8 cellular contexts compared by ENCODE assay signal in genomic region chr19:12789904-12790619, GRCh38. TPM values are rescaled to one million over a fixed set of nuclear protein-coding genes. Genes with fewer than 3 reads are reported as not detected.
DNase-seq lines count a peak whose midpoint lies in the region; ATAC-seq, FAIRE-seq and TF ChIP-seq lines count a peak whose summit lies in the region.

No MANE protein-coding gene starts in this region.

- H3K9me3 ChIP-seq in SU-DHL-6 (ENCODE audit: insufficient read depth, low read length) (no peaks in the 10 kb centered on the region), pancreas (no peaks in the 10 kb centered on the region), tibial artery (no peaks in the 10 kb centered on the region)

- H3K36me3 ChIP-seq in SU-DHL-6 (ENCODE audit: low read length) (no peaks in the 10 kb centered on the region), pancreas (no peaks in the 10 kb centered on the region), tibial artery (peaks cover 0 to 13% (median 9%) of the 10 kb centered on the region in 3 donors)

- H4K20me1 ChIP-seq in SU-DHL-6 (ENCODE audit: low read depth, low read length), result no peaks in the 10 kb centered on the region

- H3K27ac Mint-ChIP-seq in HFFc6, result peak overlapping the region; percentile 94
- peak overlapping the region; percentile 98 for H3K27ac Mint-ChIP-seq in activated naive CD8-positive, alpha-beta T cell treated with anti-CD3 and anti-CD28 coated beads, Interleukin-2, amount 50 U/mL, for 24 hours

- peak overlapping the region; percentile 28 for H2AFZ ChIP-seq in SU-DHL-6 (ENCODE audit: low read depth, low read length, severe bottlenecking)

- H3K27ac ChIP-seq in SU-DHL-6 (ENCODE audit: low read depth, low read length), result no peak overlapping the region
- peak overlapping the region; percentile 95 to 100 (median 99) for H3K27ac ChIP-seq in pancreas
- H3K27ac ChIP-seq in tibial artery, result peak overlapping the region; percentile 98 to 99

- ATAC-seq in activated naive CD8-positive, alpha-beta T cell treated with anti-CD3 and anti-CD28 coated beads, Interleukin-2, amount 50 U/mL, for 24 hours, result peak; percentile 66
- peak; percentile 48 for ATAC-seq in Right ventricle myocardium superior (ENCODE audit: poor library complexity)
- ATAC-seq in pancreas, result peak; percentile 37 to 56 (median 42)

- H3K4me1 Mint-ChIP-seq in HFFc6 (ENCODE audit: low read depth), result peaks cover 36% of the 10 kb centered on the region
- peaks cover 48% of the 10 kb centered on the region for H3K4me1 Mint-ChIP-seq in activated naive CD8-positive, alpha-beta T cell treated with anti-CD3 and anti-CD28 coated beads, Interleukin-2, amount 50 U/mL, for 24 hours

- H3K4me1 ChIP-seq in pancreas, result peaks cover 16 to 44% (median 20%) of the 10 kb centered on the region in 3 donors
- H3K4me1 ChIP-seq in tibial artery, result peaks cover 0 to 62% (median 54%) of the 10 kb centered on the region in 4 donors

- H3K4me3 ChIP-seq in SU-DHL-6 (ENCODE audit: insufficient read depth, low read length, poor library complexity, severe bottlenecking) (peak overlapping the region; percentile 21), pancreas (peak overlapping the region; percentile 18 to 81 (median 50)), tibial artery (peak overlapping the region; percentile 86 to 96)

- intact Hi-C loops in Right ventricle myocardium superior (cut with DNase I), result no loop called here
- intact Hi-C loops in pancreas (cut with DNase I), result no loop called here
- intact Hi-C loops in tibial artery (cut with DNase I; ENCODE audit: low total_unique reads), result loop anchor here (10.0 kb wide), 1 partner anchor 1055 kb away; no protein-coding TSS in a partner anchor

- peak overlapping the region; percentile 94 for H3K4me3 Mint-ChIP-seq in HFFc6
- H3K4me3 Mint-ChIP-seq in activated naive CD8-positive, alpha-beta T cell treated with anti-CD3 and anti-CD28 coated beads, Interleukin-2, amount 50 U/mL, for 24 hours, result peak overlapping the region; percentile 93

- no peaks in the 10 kb centered on the region for H3K9me2 ChIP-seq in SU-DHL-6 (replicated peaks; ENCODE audit: insufficient read depth, low read length)

- H3F3A ChIP-seq in SU-DHL-6 (ENCODE audit: insufficient read depth), result peaks cover 36% of the 10 kb centered on the region

- H3K9me3 Mint-ChIP-seq in HFFc6, result peaks cover 4% of the 10 kb centered on the region; the same call in 1 of the 2 replicates
- no peaks in the 10 kb centered on the region for H3K9me3 Mint-ChIP-seq in activated naive CD8-positive, alpha-beta T cell treated with anti-CD3 and anti-CD28 coated beads, Interleukin-2, amount 50 U/mL, for 24 hours

- no peak for TF ChIP-seq CTCF in HFFc6 (IDR thresholded peaks at IDR 0.05)
- TF ChIP-seq CTCF in SU-DHL-6 (IDR thresholded peaks at IDR 0.05; ENCODE audit: insufficient read depth, low read length, poor library complexity, severe bottlenecking), result no peak
- no peak for TF ChIP-seq CTCF in pancreas (IDR thresholded peaks at IDR 0.05)
- TF ChIP-seq CTCF in tibial artery (IDR thresholded peaks at IDR 0.05), result no peak

- no peaks in the 10 kb centered on the region for H3K79me2 ChIP-seq in SU-DHL-6 (ENCODE audit: insufficient read depth, low read length)

- H3K27me3 ChIP-seq in SU-DHL-6 (ENCODE audit: low read length) (no peaks in the 10 kb centered on the region), pancreas (no peaks in the 10 kb centered on the region), tibial artery (no peaks in the 10 kb centered on the region)

- DNase-seq in GM04503 (ENCODE audit: low read depth) (peak; percentile 75), HFFc6 (peak; percentile 95), NCI-H1048 (lab: John Stamatoyannopoulos, UW) (peak; percentile 56), Right ventricle myocardium superior (peak; percentile 98), pancreas (peak; percentile 95 to 98 (median 98)), tibial artery (peak; percentile 97 to 99)
- DNase-seq in activated naive CD8-positive, alpha-beta T cell treated with anti-CD3 and anti-CD28 coated beads, Interleukin-2, amount 50 U/mL, for 24 hours, result peak; percentile 98

- H3K36me3 Mint-ChIP-seq in HFFc6 (ENCODE audit: low read depth), result peaks cover 4% of the 10 kb centered on the region
- peaks cover 11% of the 10 kb centered on the region for H3K36me3 Mint-ChIP-seq in activated naive CD8-positive, alpha-beta T cell treated with anti-CD3 and anti-CD28 coated beads, Interleukin-2, amount 50 U/mL, for 24 hours (ENCODE audit: low read depth)

- FAIRE-seq in pancreas (lab: Jason Lieb, UNC), result no peak

- 1% methylated on average over 42 to 56 of the region's 56 CpGs for WGBS in pancreas, 2 donors

- peaks cover 31% of the 10 kb centered on the region for H3K27me3 Mint-ChIP-seq in HFFc6 (ENCODE audit: insufficient read depth)
- no peaks in the 10 kb centered on the region for H3K27me3 Mint-ChIP-seq in activated naive CD8-positive, alpha-beta T cell treated with anti-CD3 and anti-CD28 coated beads, Interleukin-2, amount 50 U/mL, for 24 hours

- peak overlapping the region; percentile 77 for H3K9ac ChIP-seq in SU-DHL-6 (ENCODE audit: low read length)

- H3K4me2 ChIP-seq in SU-DHL-6 (ENCODE audit: low read depth, low read length, poor library complexity, severe bottlenecking), result peak overlapping the region; percentile 94

RNA-seq across cellular contexts. Expression of gene JUNB, which starts 1.2 kb away (rescaled TPM):
- total RNA-seq in HFFc6 (2021; fragmentation: NEBNext Ultra II Directional; extraction: Animal tissue kit (Norgen Biotek cat#: 25700)), result 10 to 100 TPM; 52.1 to 89.2 (median 83.8) TPM
- total RNA-seq in Right ventricle myocardium superior, result 23.9 TPM
- 100 to 1,000 TPM in 2 of 6 donors, 10 to 100 TPM in 4; 41.6 to 109 (median 70.7) TPM for total RNA-seq in pancreas
- polyA plus RNA-seq in pancreas, result 100 to 1,000 TPM; 172 to 206 TPM

RNA-seq across cellular contexts. Expression of gene PRDX2, which starts 11.5 kb away (rescaled TPM):
- 100 to 1,000 TPM; 214 to 269 (median 229) TPM for total RNA-seq in HFFc6 (2021; fragmentation: NEBNext Ultra II Directional; extraction: Animal tissue kit (Norgen Biotek cat#: 25700))
- 684 TPM for total RNA-seq in Right ventricle myocardium superior
- total RNA-seq in pancreas, result 100 to 1,000 TPM in 4 of 6 donors, 10 to 100 TPM in 2; 77.5 to 109 (median 103) TPM
- polyA plus RNA-seq in pancreas, result 100 to 1,000 TPM in 1 of 2 donors, 10 to 100 TPM in 1; 75.8 to 172 TPM

RNA-seq across cellular contexts. Expression of gene THSD8, which starts 11.8 kb away (rescaled TPM):
- total RNA-seq in HFFc6 (2021; fragmentation: NEBNext Ultra II Directional; extraction: Animal tissue kit (Norgen Biotek cat#: 25700)), result 10 to 100 TPM; 14.1 to 30.3 (median 25.6) TPM
- total RNA-seq in Right ventricle myocardium superior (1.6 TPM), pancreas (1 to 10 TPM in 5 of 6 donors, under 1 TPM in 1; 0.90 to 3.9 (median 2.1) TPM)
- polyA plus RNA-seq in pancreas, result 1 to 10 TPM; 1.3 to 2.0 TPM

RNA-seq across cellular contexts. Expression of gene HOOK2, which starts 14.7 kb away (rescaled TPM):
- 10 to 100 TPM; 10.5 to 13.8 (median 11.5) TPM for total RNA-seq in HFFc6 (2021; fragmentation: NEBNext Ultra II Directional; extraction: Animal tissue kit (Norgen Biotek cat#: 25700))
- total RNA-seq in Right ventricle myocardium superior, result 43.6 TPM
- 10 to 100 TPM; 37.7 to 60.9 (median 49.0) TPM for total RNA-seq in pancreas
- 100 to 1,000 TPM; 268 to 300 TPM for polyA plus RNA-seq in pancreas

RNA-seq across cellular contexts. Expression of gene RNASEH2A, which starts 16.3 kb away (rescaled TPM):
- total RNA-seq in HFFc6 (2021; fragmentation: NEBNext Ultra II Directional; extraction: Animal tissue kit (Norgen Biotek cat#: 25700)), result 10 to 100 TPM; 17.9 to 43.2 (median 37.7) TPM
- total RNA-seq in Right ventricle myocardium superior (6.3 TPM), pancreas (1 to 10 TPM; 1.7 to 6.0 (median 3.0) TPM)
- 1 to 10 TPM; 3.9 to 5.5 TPM for polyA plus RNA-seq in pancreas

Comparison
In these comparisons a context has a peak if more than half of its experiments do, and no peak if none do; other contexts are left out.
1. H3K4me3 ChIP-seq: peak in every context shown above with its lines; median percentile 91 in tibial artery; 50 in pancreas; 21 in SU-DHL-6.